ENCODE assay signal across 8 cellular contexts in genomic region chr15:96354731-96355560, GRCh38. TPM values are rescaled to one million over a fixed set of nuclear protein-coding genes. Genes with fewer than 3 reads are reported as not detected.
DNase-seq lines count a peak whose midpoint lies in the region; ATAC-seq and TF ChIP-seq lines count a peak whose summit lies in the region.
"Had no signal": no experiment of that assay in that cellular context is flagged by ENCODE, and none has a peak within 500 bp of the region (broad histone marks: within the 10 kb centered on the region; RNA-seq: fewer than 3 reads in every experiment).

No MANE protein-coding gene starts in this region.

- no peak for ATAC-seq in HG03045 (IDR thresholded peaks at IDR 0.05; ENCODE audit: unreplicated experiment)
- ATAC-seq: stimulated activated naive B cell treated with anti-CD40 and anti-IgM and Interleukin-4, amounts not matched to agents 10 μg/mL and 1 μg/mL and 100 μg/mL, for 72 hours had no signal

- peaks cover 47% of the 10 kb centered on the region for H3K4me1 Mint-ChIP-seq in type B pancreatic cell (ENCODE audit: unreplicated experiment)

- H3K27ac ChIP-seq in brain microvascular endothelial cell = peak overlapping the region; percentile 77

- H3K27ac Mint-ChIP-seq in type B pancreatic cell = no peak overlapping the region
- H3K27ac Mint-ChIP-seq: stimulated activated naive B cell treated with anti-CD40 and anti-IgM and Interleukin-4, amounts not matched to agents 10 μg/mL and 1 μg/mL and 100 μg/mL, for 72 hours had no signal

- peaks cover 4% of the 10 kb centered on the region for H3K36me3 Mint-ChIP-seq in type B pancreatic cell

- H3K27me3 ChIP-seq in brain microvascular endothelial cell (replicated peaks) = no peaks in the 10 kb centered on the region

- H3K4me3 ChIP-seq in LNCaP clone FGC (ENCODE audit: low read depth, low read length) = no peak overlapping the region
- peak overlapping the region; percentile 68 for H3K4me3 ChIP-seq in brain microvascular endothelial cell (ENCODE audit: low read depth, low read length)

- 0 out of 2 replicates have a peak, but pooled peaks have one; percentile 13 for TF ChIP-seq CTCF in LNCaP clone FGC (IDR thresholded peaks at IDR 0.05; ENCODE audit: control insufficient read depth, extremely low read depth, insufficient read depth)
- peak; percentile 56 for TF ChIP-seq CTCF in brain microvascular endothelial cell (IDR thresholded peaks at IDR 0.05; ENCODE audit: low read depth, low read length, missing control alignments)
- TF ChIP-seq CTCF in type B pancreatic cell (conservative IDR thresholded peaks at IDR 0.05) = peak; percentile 58

- DNase-seq in LNCaP clone FGC (ENCODE audit: low read depth) = no peak
- DNase-seq in brain microvascular endothelial cell = peak; percentile 79
- peak; percentile 86 for DNase-seq in left kidney (ENCODE audit: low read depth, low spot score)
- DNase-seq in type B pancreatic cell (ENCODE audit: extremely low spot score, unreplicated experiment) = no peak
- DNase-seq in DMS153 treated with DMSO at 0.1 percent for 48 hours (lab: John Stamatoyannopoulos, UW; ENCODE audit: unreplicated experiment) = no peak
- DNase-seq in stimulated activated CD4-positive, alpha-beta T cell treated with anti-CD3 and anti-CD28 coated beads, Interleukin-1b, Interleukin-23, amount 100 ng/mL, for 48 hours = no peak
- DNase-seq: stimulated activated naive B cell treated with anti-CD40 and anti-IgM and Interleukin-4, amounts not matched to agents 10 μg/mL and 1 μg/mL and 100 μg/mL, for 72 hours had no signal

- no peaks in the 10 kb centered on the region for H3K9me3 Mint-ChIP-seq in type B pancreatic cell
- H3K9me3 Mint-ChIP-seq: stimulated activated naive B cell treated with anti-CD40 and anti-IgM and Interleukin-4, amounts not matched to agents 10 μg/mL and 1 μg/mL and 100 μg/mL, for 72 hours had no signal

- peaks cover 74% of the 10 kb centered on the region for H3K27me3 Mint-ChIP-seq in type B pancreatic cell

- peaks cover 5% of the 10 kb centered on the region for H3K36me3 ChIP-seq in brain microvascular endothelial cell (replicated peaks)

- in situ Hi-C loops in brain microvascular endothelial cell (cut with HindIII; ENCODE audit: low pct_ligation_motif_present, low sequenced_read_pairs) = no loop called here

- H3K4me3 Mint-ChIP-seq in type B pancreatic cell = no peak overlapping the region
- H3K4me3 Mint-ChIP-seq: stimulated activated naive B cell treated with anti-CD40 and anti-IgM and Interleukin-4, amounts not matched to agents 10 μg/mL and 1 μg/mL and 100 μg/mL, for 72 hours had no signal

RNA-seq across cellular contexts. Expression of gene NR2F2, which starts 24.4 kb away (rescaled TPM):
- total RNA-seq in type B pancreatic cell (ENCODE audit: low replicate concordance) = 135 and 270 TPM in 2 replicates

Comparison
In these comparisons a context has a peak if more than half of its experiments do, and no peak if none do; other contexts are left out.
1. DNase-seq: peak in brain microvascular endothelial cell (single experiment) and left kidney (single experiment); none in LNCaP clone FGC (single experiment), type B pancreatic cell (single experiment), DMS153 treated with DMSO at 0.1 percent for 48 hours (single experiment) and stimulated activated CD4-positive, alpha-beta T cell treated with anti-CD3 and anti-CD28 coated beads, Interleukin-1b, Interleukin-23, amount 100 ng/mL, for 48 hours (single experiment).
2. Peak in every context shown above with its lines, with median percentiles within 50 percentile points of each other: CTCF ChIP-seq.